24 cellular contexts compared by ENCODE assay signal in the genomic region with DNA sequence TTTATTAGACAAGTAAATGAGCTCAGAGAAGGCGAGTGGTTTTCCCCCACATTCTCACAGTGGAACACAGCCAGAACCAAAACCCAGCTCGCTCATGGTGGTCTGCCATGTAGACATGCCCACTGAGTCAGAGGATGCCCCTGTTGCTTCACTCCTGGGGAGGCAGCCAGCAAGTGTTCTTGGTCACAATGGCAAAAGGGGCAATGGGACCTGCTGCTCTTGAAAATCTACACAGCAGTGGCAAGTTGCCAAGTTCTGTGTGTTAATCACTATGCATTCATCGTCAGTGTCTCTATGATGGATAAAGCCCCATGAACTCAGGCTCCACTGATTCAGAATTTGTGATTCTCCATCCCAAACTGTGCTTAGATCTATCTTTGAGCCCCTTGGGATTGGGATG.
"Had no signal": no experiment of that assay in that cellular context is flagged by ENCODE, and none has a peak within 500 bp of the region (broad histone marks: within the 10 kb centered on the region; RNA-seq: fewer than 3 reads in every experiment).

No MANE protein-coding gene starts in this region.

- H3K4me1 ChIP-seq: adrenal gland, ascending aorta, gastrocnemius medialis, neural progenitor cell, right lobe of liver, stomach, suprapubic skin, tibial nerve had no signal

- H3K4me2 ChIP-seq: neural progenitor cell had no signal

- DNase-seq: activated CD4-positive, alpha-beta memory T cell treated with anti-CD3 and anti-CD28 coated beads, Interleukin-2, amount 10 ng/mL, durations not matched to agents 7 days and 5 days; activated CD4-positive, alpha-beta T cell treated with anti-CD3 and anti-CD28 coated beads, Interleukin-2, amount 10 ng/mL, durations not matched to agents 24 days and 14 days; activated CD8-positive, alpha-beta memory T cell treated with anti-CD3 and anti-CD28 coated beads, Interleukin-2, amount 10 ng/mL, durations not matched to agents 7 days and 5 days; brain microvascular endothelial cell; effector memory CD4-positive, alpha-beta T cell; gastrocnemius medialis; hypothalamus; left ventricle myocardium superior; mammary epithelial cell; naive thymus-derived CD8-positive, alpha-beta T cell; posterior cingulate gyrus; right lobe of liver; small intestine; stimulated activated CD4-positive, alpha-beta T cell treated with anti-CD3 and anti-CD28 coated beads, Interleukin-2, amount 100 ng/mL, for 24 hours; stomach had no signal

- H3K4me3 ChIP-seq: adrenal gland, ascending aorta, gastrocnemius medialis, neural progenitor cell, right lobe of liver, stomach, suprapubic skin, tibial nerve had no signal

- H3K9ac ChIP-seq: neural progenitor cell had no signal

- H3K9me3 ChIP-seq: adrenal gland, ascending aorta, gastrocnemius medialis, right lobe of liver, stomach, suprapubic skin, tibial nerve had no signal

- H2AFZ ChIP-seq: neural progenitor cell had no signal

- ATAC-seq: activated CD4-positive, CD25-positive, alpha-beta regulatory T cell treated with anti-CD3 and anti-CD28 coated beads, Interleukin-2, amount 50 U/mL, for 24 hours; activated CD8-positive, alpha-beta memory T cell treated with anti-CD3 and anti-CD28 coated beads, Interleukin-2, amount 10 ng/mL, durations not matched to agents 7 days and 5 days; esophagus mucosa; gastrocnemius medialis; left ventricle myocardium superior; naive thymus-derived CD8-positive, alpha-beta T cell; right lobe of liver; stimulated activated effector memory CD8-positive, alpha-beta T cell treated with anti-CD3 and anti-CD28 coated beads, Interleukin-12 subunit alpha, Interleukin-12 subunit beta, amount 100 ng/mL, for 72 hours had no signal

- H3K27me3 ChIP-seq: adrenal gland, ascending aorta, brain microvascular endothelial cell, gastrocnemius medialis, neural progenitor cell, right lobe of liver, suprapubic skin, tibial nerve had no signal

- H3K36me3 ChIP-seq: adrenal gland, ascending aorta, brain microvascular endothelial cell, gastrocnemius medialis, neural progenitor cell, right lobe of liver, stomach, suprapubic skin, tibial nerve had no signal

- H3K27ac ChIP-seq: adrenal gland, ascending aorta, brain microvascular endothelial cell, gastrocnemius medialis, neural progenitor cell, right lobe of liver, stomach, suprapubic skin, tibial nerve, VCaP had no signal
